18 cellular contexts compared by ENCODE assay signal in the genomic region with DNA sequence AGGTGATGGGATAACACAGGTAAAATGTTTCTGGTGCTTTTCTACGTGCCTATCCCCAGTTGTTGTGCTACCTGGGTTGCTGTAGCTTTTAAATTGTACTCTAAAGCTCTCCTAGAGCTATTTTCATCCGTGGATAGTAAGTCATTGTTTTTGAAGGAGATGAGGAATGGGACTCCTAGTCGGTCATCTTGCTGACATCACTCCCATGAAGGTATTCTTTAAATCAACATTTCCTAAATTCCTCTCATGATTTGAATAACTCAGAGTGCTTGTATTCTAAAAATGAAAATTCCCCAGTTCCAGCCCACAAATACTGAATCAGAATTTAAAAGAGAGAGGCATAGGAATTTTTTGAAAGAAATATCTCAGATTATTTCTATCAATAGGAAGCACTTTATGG. TPM values are rescaled to one million over a fixed set of nuclear protein-coding genes. Genes with fewer than 3 reads are reported as not detected.
A peak's percentile ranks its signal among the peaks of the same experiment; 100 is the strongest.
DNase-seq lines count a peak whose midpoint lies in the region; FAIRE-seq and TF ChIP-seq lines count a peak whose summit lies in the region.
"Had no signal": no experiment of that assay in that cellular context is flagged by ENCODE, and none has a peak within 500 bp of the region (broad histone marks: within the 10 kb centered on the region; RNA-seq: fewer than 3 reads in every experiment).

No MANE protein-coding gene starts in this region.

- no peak overlapping the region for H3K14ac ChIP-seq in H1 (ENCODE audit: insufficient read length)

- no peaks in the 10 kb centered on the region for H4K20me1 ChIP-seq in H1 (replicated peaks in 1 of 2; ENCODE audit: control insufficient read depth in 1 of 2, insufficient read depth in 2 of 2, low read length in 2 of 2)
- H4K20me1 ChIP-seq: BLaER1 treated with 17β-estradiol and CSF1 and Interleukin-3, amounts not matched to agents 10 nM and 100 nM had no signal

- H2BK12ac ChIP-seq in H1 (ENCODE audit: low read depth, low read length) = peak overlapping the region; percentile 99; the same call in 1 of the 2 replicates

- H4K91ac ChIP-seq in H1 (replicated peaks; ENCODE audit: insufficient read length, low read length) = no peak overlapping the region

- no peak for FAIRE-seq in H1 (lab: Jason Lieb, UNC)
- FAIRE-seq: endometrium had no signal

- no peaks in the 10 kb centered on the region for H3K79me2 ChIP-seq in H1 (ENCODE audit: control insufficient read depth in 1 of 2, insufficient read depth in 2 of 2, low read length in 2 of 2)

- no peaks in the 10 kb centered on the region for H3K27me3 ChIP-seq in Caco-2 (replicated peaks; ENCODE audit: control insufficient read depth, insufficient read depth, low read length)
- peaks cover 1 to 9% (median 9%) of the 10 kb centered on the region in 4 experiments; a peak in 5 of 7 replicates for H3K27me3 ChIP-seq in H1 (replicated peaks in 1 of 4; ENCODE audit: control insufficient read depth in 3 of 4, extremely low read depth in 1 of 4, insufficient read depth in 3 of 4, low read length in 3 of 4)
- H3K27me3 ChIP-seq: BLaER1 treated with 17β-estradiol and CSF1 and Interleukin-3, amounts not matched to agents 10 nM and 100 nM; ovary had no signal

- no peaks in the 10 kb centered on the region for H3K36me3 Mint-ChIP-seq in Caco-2 (ENCODE audit: insufficient read depth, unreplicated experiment)

- peak overlapping the region in 1 of 2 experiments; percentile 42; a peak in 1 of 4 replicates for H3K4me2 ChIP-seq in H1 (ENCODE audit: insufficient read depth in 1 of 2, low read depth in 2 of 2, low read length in 2 of 2)
- H3K4me2 ChIP-seq: BLaER1 treated with 17β-estradiol and CSF1 and Interleukin-3, amounts not matched to agents 10 nM and 100 nM had no signal

- no peaks in the 10 kb centered on the region for H3K23me2 ChIP-seq in H1 (ENCODE audit: low read depth, low read length)

- no peak for TF ChIP-seq POLR2A in H1 (IDR thresholded peaks at IDR 0.05; ENCODE audit: control extremely low read depth in 1 of 2, low read depth in 2 of 2, low read length in 2 of 2)

- no peak overlapping the region for H2BK120ac ChIP-seq in H1 (replicated peaks; ENCODE audit: low read depth, low read length)

- H3K4me1 ChIP-seq in Caco-2 = peaks cover 19% of the 10 kb centered on the region; the same call in 1 of the 2 replicates
- H3K4me1 ChIP-seq in H1 (replicated peaks in 1 of 4; ENCODE audit: control insufficient read depth in 3 of 4, insufficient read depth in 4 of 4, low read length in 3 of 4) = peaks cover 3 to 22% (median 4%) of the 10 kb centered on the region in 4 experiments; a peak in 4 of 7 replicates
- H3K4me1 ChIP-seq: BLaER1 treated with 17β-estradiol and CSF1 and Interleukin-3, amounts not matched to agents 10 nM and 100 nM had no signal

- intact Hi-C loops in Caco-2 (cut with micrococcal nuclease; ENCODE audit: unreplicated experiment) = no loop called here

- peaks cover 46% of the 10 kb centered on the region for H3K9me3 ChIP-seq in Caco-2
- H3K9me3 ChIP-seq in H1 (ENCODE audit: insufficient read depth in 2 of 2, low read depth in 1 of 2, low read length in 1 of 2) = peaks cover 3 to 11% of the 10 kb centered on the region in 2 experiments; a peak in 3 of 4 replicates

- no peak overlapping the region; the same call in 1 of the 2 replicates for H2BK5ac ChIP-seq in H1 (ENCODE audit: low read depth, low read length)

- no peaks in the 10 kb centered on the region for H3K27me3 Mint-ChIP-seq in Caco-2 (ENCODE audit: insufficient read depth, unreplicated experiment)

- no peak overlapping the region for H4K8ac ChIP-seq in H1 (ENCODE audit: extremely low read depth, insufficient read depth, low read length)

- H3K4me3 ChIP-seq in Caco-2 (ENCODE audit: low read depth, low read length) = no peak overlapping the region
- H3K4me3 ChIP-seq in H1 (ENCODE audit: extremely low read depth in 1 of 4, insufficient read depth in 2 of 4, low read depth in 3 of 4, low read length in 4 of 4) = no peak overlapping the region
- H3K4me3 ChIP-seq: BLaER1 treated with 17β-estradiol and CSF1 and Interleukin-3, amounts not matched to agents 10 nM and 100 nM; ovary; skin epidermis had no signal

- 62% methylated on average over 3 of the region's 3 CpGs; no CpG with 5 or more reads in 1 of the 2 experiments for WGBS in H1 (ENCODE audit: extremely low coverage in 1 of 2, insufficient coverage in 1 of 2, insufficient read length in 1 of 2, insufficient replicate concordance in 2 of 2, low coverage in 1 of 2, low lambda C conversion rate in 2 of 2, missing lambda C conversion rate in 1 of 2), 2 experiments

- peaks cover 49% of the 10 kb centered on the region for H3K9me3 Mint-ChIP-seq in Caco-2 (ENCODE audit: unreplicated experiment)

- POLR2A ChIA-PET in Caco-2 (lab: Charles Lee) (no interaction called here), H1 (lab: Charles Lee; ENCODE audit: partially characterized antibody) (interaction anchor here (1.4 kb wide), 1 partner anchor 46 kb away, joined by 4 read pairs; no protein-coding TSS in a partner anchor)

- H4K5ac ChIP-seq in H1 (ENCODE audit: insufficient read length, low read depth, low read length) = no peak overlapping the region

- no peak for TF ChIP-seq CTCF in Caco-2 (IDR thresholded peaks at IDR 0.05; ENCODE audit: insufficient read depth in 1 of 2, low read depth in 1 of 2, low read length in 1 of 2, severe bottlenecking in 1 of 2, unreplicated experiment in 1 of 2)
- TF ChIP-seq CTCF in H1 (IDR thresholded peaks at IDR 0.05; ENCODE audit: control extremely low read depth in 1 of 3, insufficient read depth in 1 of 3, low read depth in 1 of 3, low read length in 3 of 3) = no peak

- no peaks in the 10 kb centered on the region for H3K79me1 ChIP-seq in H1 (ENCODE audit: low read depth, low read length)

- peaks cover 20% of the 10 kb centered on the region for H3K4me1 Mint-ChIP-seq in Caco-2 (ENCODE audit: low read depth, unreplicated experiment)
- H3K4me1 Mint-ChIP-seq: activated CD4-positive, alpha-beta T cell treated with anti-CD3 and anti-CD28 coated beads, Interleukin-2, amount 10 ng/mL, durations not matched to agents 7 days and 5 days had no signal

- 0 out of 2 replicates have a peak overlapping the region, but pooled peaks have one; percentile 65 for H2AK5ac ChIP-seq in H1 (ENCODE audit: low read depth, low read length)

- CTCF ChIA-PET in Caco-2 (lab: Charles Lee) = no interaction called here
- CTCF ChIA-PET in H1 (lab: Charles Lee; ENCODE audit: partially characterized antibody) = no interaction called here

- no peak overlapping the region for H2AFZ ChIP-seq in H1 (ENCODE audit: low read length)

- H3K4me3 Mint-ChIP-seq in Caco-2 (ENCODE audit: unreplicated experiment) = no peak overlapping the region
- H3K4me3 Mint-ChIP-seq: activated CD4-positive, alpha-beta T cell treated with anti-CD3 and anti-CD28 coated beads, Interleukin-2, amount 10 ng/mL, durations not matched to agents 7 days and 5 days had no signal

- H3K36me3 ChIP-seq in Caco-2 (ENCODE audit: control insufficient read depth, insufficient read depth, low read length) = no peaks in the 10 kb centered on the region
- H3K36me3 ChIP-seq in H1 (ENCODE audit: control insufficient read depth in 2 of 4, insufficient read depth in 4 of 4, low read length in 3 of 4) = peaks cover 0 to 2% (median 0%) of the 10 kb centered on the region in 4 experiments; a peak in 2 of 8 replicates
- H3K36me3 ChIP-seq: BLaER1 treated with 17β-estradiol and CSF1 and Interleukin-3, amounts not matched to agents 10 nM and 100 nM; ovary had no signal

- peak overlapping the region; percentile 58 for H3K27ac Mint-ChIP-seq in Caco-2 (ENCODE audit: unreplicated experiment)
- H3K27ac Mint-ChIP-seq: activated CD4-positive, alpha-beta T cell treated with anti-CD3 and anti-CD28 coated beads, Interleukin-2, amount 10 ng/mL, durations not matched to agents 7 days and 5 days had no signal

- no peak overlapping the region for H2BK15ac ChIP-seq in H1 (ENCODE audit: low read length)

- TF ChIP-seq EP300 in Ishikawa (IDR thresholded peaks at IDR 0.05; ENCODE audit: borderline replicate concordance) (no peak), H1 (IDR thresholded peaks at IDR 0.05; ENCODE audit: borderline replicate concordance in 1 of 2, low read depth in 2 of 2, low read length in 2 of 2) (no peak)

- H3K4ac ChIP-seq in H1 (replicated peaks; ENCODE audit: insufficient read length, low read depth, low read length) = peak overlapping the region; percentile 92

- H3K56ac ChIP-seq in H1 (replicated peaks; ENCODE audit: insufficient read length, low read depth, low read length) = no peak overlapping the region

- no peak overlapping the region for H2BK20ac ChIP-seq in H1 (ENCODE audit: low read length)

- TF ChIP-seq RAD21 in Ishikawa (IDR thresholded peaks at IDR 0.05; ENCODE audit: low read depth) (no peak), H1 (IDR thresholded peaks at IDR 0.05 in 1 of 2, conservative IDR thresholded peaks at IDR 0.05 in 1 of 2; ENCODE audit: low read depth in 2 of 2, low read length in 2 of 2) (no peak)

- no TSS peak for BruUV-seq in Caco-2 (replicated peaks; lab: Mats Ljungman, UMichigan)

- no peak for DNase-seq in Caco-2
- no peak for DNase-seq in H1 (ENCODE audit: low read depth in 1 of 2, low spot score in 2 of 2)
- peak; percentile 58 for DNase-seq in non-pigmented ciliary epithelial cell (ENCODE audit: low read depth)
- no peak for DNase-seq in UCSD-AML1 (lab: John Stamatoyannopoulos, UW; ENCODE audit: unreplicated experiment)
- DNase-seq in NCI-H446 treated with DMSO at 0.1 percent for 48 hours (lab: John Stamatoyannopoulos, UW) = no peak
- no peak for DNase-seq in activated CD4-positive, CD25-positive, alpha-beta regulatory T cell (lab: John Stamatoyannopoulos, UW)
- no peak for DNase-seq in NCI-H345 (lab: John Stamatoyannopoulos, UW)
- DNase-seq: activated CD4-positive, alpha-beta T cell treated with anti-CD3 and anti-CD28 coated beads, Interleukin-2, amount 10 ng/mL, durations not matched to agents 7 days and 5 days; anterior cingulate cortex; foreskin melanocyte; NCI-H2029; ovary; RPMI8226; stimulated activated CD4-positive, alpha-beta T cell treated with anti-CD3 and anti-CD28 coated beads, Interleukin-4, amount 100 ng/mL, for 4 hours had no signal

- no peak overlapping the region; a peak in 1 of 7 replicates for H3K9ac ChIP-seq in H1 (replicated peaks in 1 of 4; ENCODE audit: extremely low read depth in 1 of 4, low read depth in 3 of 4, low read length in 3 of 4)
- H3K9ac ChIP-seq: BLaER1 treated with 17β-estradiol and CSF1 and Interleukin-3, amounts not matched to agents 10 nM and 100 nM had no signal

- H3K18ac ChIP-seq in H1 (ENCODE audit: extremely low read depth, low read length) = peak overlapping the region; percentile 75; the same call in 1 of the 2 replicates

- no peak overlapping the region for H3K23ac ChIP-seq in H1 (ENCODE audit: insufficient read length)

- no peak overlapping the region for H3K27ac ChIP-seq in H1 (ENCODE audit: low read depth, low read length)
- H3K27ac ChIP-seq: BLaER1 treated with 17β-estradiol and CSF1 and Interleukin-3, amounts not matched to agents 10 nM and 100 nM; ovary; skin epidermis had no signal

RNA-seq across cellular contexts. Expression of a gene that starts 44.3 kb away (rescaled TPM):
- total RNA-seq in Caco-2 (2022) = 5.3 and 6.3 TPM in 2 replicates
- 1.3 and 1.5 TPM in 2 replicates for total RNA-seq in H1 (2021; fragmentation: NEBNext Ultra II Directional; extraction: Animal tissue kit (Norgen Biotek cat#: 25700))
- 0.45 and 0.61 TPM in 2 replicates for polyA plus RNA-seq in H1 (2011; rRNA removed)
- polyA plus RNA-seq in H1 (2011; cell fraction: cytosol; rRNA removed) = 0.81 TPM
- polyA plus RNA-seq in H1 (2011; cell fraction: nucleus; rRNA removed) = 1.2 TPM
- polyA plus RNA-seq in H1 (2012, experiment 1 of 2) = 1.2 to 1.9 TPM (median 1.4 TPM) in 4 replicates
- 0.12 TPM for polyA plus RNA-seq in H1 (2012, experiment 2 of 2)
- polyA plus RNA-seq in H1 (2013, experiment 1 of 2) = 0.83 TPM
- polyA plus RNA-seq in H1 (2013, experiment 2 of 2) = 0.66 TPM
- polyA minus RNA-seq in H1 (2011; rRNA and poly(A)+ RNA removed) = 0.91 and 2.5 TPM in 2 replicates
- polyA minus RNA-seq in H1 (2011; cell fraction: cytosol; rRNA and poly(A)+ RNA removed) = not detected
- polyA minus RNA-seq in H1 (2011; cell fraction: nucleus; rRNA and poly(A)+ RNA removed) = 4.3 TPM

RNA-seq across cellular contexts. Expression of a gene that starts 44.5 kb away (rescaled TPM):
- 140 and 147 TPM in 2 replicates for total RNA-seq in Caco-2 (2022)
- total RNA-seq in H1 (2021; fragmentation: NEBNext Ultra II Directional; extraction: Animal tissue kit (Norgen Biotek cat#: 25700)) = 83.6 and 88.0 TPM in 2 replicates
- 48.2 and 67.2 TPM in 2 replicates for polyA plus RNA-seq in H1 (2011; rRNA removed)
- polyA plus RNA-seq in H1 (2011; cell fraction: cytosol; rRNA removed) = 59.0 TPM
- polyA plus RNA-seq in H1 (2011; cell fraction: nucleus; rRNA removed) = 126 TPM
- 55.6 to 64.2 TPM (median 63.5 TPM) in 4 replicates for polyA plus RNA-seq in H1 (2012, experiment 1 of 2)
- polyA plus RNA-seq in H1 (2012, experiment 2 of 2) = 7.3 TPM
- 43.1 TPM for polyA plus RNA-seq in H1 (2013, experiment 1 of 2)
- polyA plus RNA-seq in H1 (2013, experiment 2 of 2) = 37.4 TPM
- 120 and 142 TPM in 2 replicates for polyA minus RNA-seq in H1 (2011; rRNA and poly(A)+ RNA removed)
- 69.0 TPM for polyA minus RNA-seq in H1 (2011; cell fraction: cytosol; rRNA and poly(A)+ RNA removed)
- 133 TPM for polyA minus RNA-seq in H1 (2011; cell fraction: nucleus; rRNA and poly(A)+ RNA removed)
